ENCODE assay signal across 8 cellular contexts in the genomic region with DNA sequence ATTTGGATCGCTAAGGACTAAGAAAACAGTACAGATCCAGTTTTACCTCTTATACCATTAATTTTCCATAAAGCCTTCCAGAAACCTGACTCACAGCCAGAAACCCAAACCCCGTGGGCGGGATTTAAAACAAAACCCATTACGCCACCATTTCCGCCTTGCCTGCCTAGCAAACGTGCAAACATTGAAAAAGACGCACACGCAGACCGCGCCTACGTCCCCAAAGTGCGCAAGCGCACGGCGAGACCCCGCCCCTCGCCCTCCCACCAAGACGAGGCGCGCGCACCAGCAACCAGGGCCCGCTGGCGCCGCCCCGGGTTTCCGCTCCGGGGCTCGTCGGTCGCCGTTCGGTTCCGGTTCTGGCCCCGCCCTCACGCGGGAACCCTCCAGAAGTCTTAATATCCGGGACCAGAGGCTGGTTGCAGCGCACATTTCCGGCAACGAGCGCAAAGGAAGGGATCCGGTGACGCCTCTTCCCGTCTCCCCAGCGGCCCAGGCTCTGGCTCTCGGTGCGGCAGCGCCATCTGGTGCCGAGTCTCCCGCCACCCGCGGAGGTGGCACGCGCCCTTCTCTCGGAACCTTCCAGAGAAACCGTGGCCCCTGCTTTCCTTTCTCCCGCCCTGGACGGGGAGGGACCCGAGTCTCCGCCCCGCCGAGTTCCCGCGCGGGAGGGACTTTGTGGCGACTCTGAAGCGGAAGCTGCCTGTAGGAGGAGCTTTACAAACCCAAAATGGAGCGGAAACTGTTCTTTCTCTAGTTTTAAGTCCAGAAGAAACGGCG.
DNase-seq lines count a peak whose midpoint lies in the region; ATAC-seq and TF ChIP-seq lines count a peak whose summit lies in the region.

No MANE protein-coding gene starts in this region.

- H3K27me3 ChIP-seq in CD4-positive, alpha-beta T cell (ENCODE audit: control insufficient read depth, insufficient read depth, low read length) = no peaks in the 10 kb centered on the region
- H3K27me3 ChIP-seq in duodenal mucosa (ENCODE audit: control insufficient read depth in 1 of 2, insufficient read depth in 2 of 2, low read length in 2 of 2) = no peaks in the 10 kb centered on the region

- H3K4me3 ChIP-seq in duodenal mucosa (ENCODE audit: low read depth in 1 of 2, low read length in 2 of 2) (peak overlapping the region; percentile 74 to 85), lower leg skin (ENCODE audit: low read depth, poor library complexity, severe bottlenecking) (peak overlapping the region; percentile 26)

- peak in 1 of 2 donors; percentile 49 for TF ChIP-seq POLR2A in lower leg skin (IDR thresholded peaks at IDR 0.05)

- peaks cover 11% of the 10 kb centered on the region for H3K36me3 Mint-ChIP-seq in CD4-positive, alpha-beta T cell (ENCODE audit: low read depth)
- H3K36me3 Mint-ChIP-seq in activated CD4-positive, alpha-beta memory T cell treated with anti-CD3 and anti-CD28 coated beads, Interleukin-2, amount 10 ng/mL, durations not matched to agents 7 days and 5 days (ENCODE audit: low read depth) = no peaks in the 10 kb centered on the region

- H3K4me1 Mint-ChIP-seq in CD4-positive, alpha-beta T cell (ENCODE audit: low read depth) = peaks cover 56% of the 10 kb centered on the region
- H3K4me1 Mint-ChIP-seq in activated CD4-positive, alpha-beta memory T cell treated with anti-CD3 and anti-CD28 coated beads, Interleukin-2, amount 10 ng/mL, durations not matched to agents 7 days and 5 days = peaks cover 33% of the 10 kb centered on the region

- H3K27ac ChIP-seq in CD4-positive, alpha-beta T cell (ENCODE audit: low read depth, low read length) = peak overlapping the region; percentile 98
- peak overlapping the region; percentile 99 for H3K27ac ChIP-seq in duodenal mucosa (ENCODE audit: low read depth, low read length)

- H3K27me3 Mint-ChIP-seq in CD4-positive, alpha-beta T cell = no peaks in the 10 kb centered on the region
- no peaks in the 10 kb centered on the region for H3K27me3 Mint-ChIP-seq in activated CD4-positive, alpha-beta memory T cell treated with anti-CD3 and anti-CD28 coated beads, Interleukin-2, amount 10 ng/mL, durations not matched to agents 7 days and 5 days

- CTCF ChIA-PET in CD4-positive, alpha-beta T cell (lab: Charles Lee) = interaction anchor here (0.6 to 1.9 kb wide), 15 partner anchors 17 to 1501 kb away, joined by 3 to 12 read pairs (median 4); a partner anchor contains a TSS
- CTCF ChIA-PET in activated CD4-positive, alpha-beta memory T cell treated with anti-CD3 and anti-CD28 coated beads, Interleukin-2, amount 10 ng/mL, durations not matched to agents 7 days and 5 days (lab: Charles Lee) = interaction anchor here (0.7 to 3.3 kb wide), 27 partner anchors 13 to 1004 kb away, joined by 3 to 43 read pairs (median 3); a partner anchor contains a TSS

- peak overlapping the region; percentile 99 for H3K4me3 Mint-ChIP-seq in CD4-positive, alpha-beta T cell
- H3K4me3 Mint-ChIP-seq in activated CD4-positive, alpha-beta memory T cell treated with anti-CD3 and anti-CD28 coated beads, Interleukin-2, amount 10 ng/mL, durations not matched to agents 7 days and 5 days = peak overlapping the region; percentile 76

- intact Hi-C loops in CD4-positive, alpha-beta T cell (cut with DNase I, micrococcal nuclease) = loop anchor here (1.0 to 10.0 kb wide), 10 partner anchors 181 to 1402 kb away; a partner anchor contains a TSS
- intact Hi-C loops in lower leg skin (cut with DNase I; ENCODE audit: low total_unique reads) = loop anchor here (5.0 kb wide), 1 partner anchor 955 kb away; a partner anchor contains a TSS

- peaks cover 22 to 30% of the 10 kb centered on the region in 2 donors for H3K4me1 ChIP-seq in duodenal mucosa (ENCODE audit: control insufficient read depth in 1 of 2, insufficient read depth in 2 of 2, low read length in 2 of 2)

- peak overlapping the region; percentile 98 for H3K27ac Mint-ChIP-seq in CD4-positive, alpha-beta T cell
- peak overlapping the region; percentile 99 for H3K27ac Mint-ChIP-seq in activated CD4-positive, alpha-beta memory T cell treated with anti-CD3 and anti-CD28 coated beads, Interleukin-2, amount 10 ng/mL, durations not matched to agents 7 days and 5 days

- no peaks in the 10 kb centered on the region for H3K9me3 Mint-ChIP-seq in CD4-positive, alpha-beta T cell
- H3K9me3 Mint-ChIP-seq in activated CD4-positive, alpha-beta memory T cell treated with anti-CD3 and anti-CD28 coated beads, Interleukin-2, amount 10 ng/mL, durations not matched to agents 7 days and 5 days = peaks cover 5% of the 10 kb centered on the region

- H3K9ac ChIP-seq in duodenal mucosa (ENCODE audit: low read depth in 1 of 2, low read length in 2 of 2) = peak overlapping the region; percentile 91 to 98

- no peaks in the 10 kb centered on the region for H3K9me3 ChIP-seq in CD4-positive, alpha-beta T cell (ENCODE audit: control insufficient read depth, low read length)
- H3K9me3 ChIP-seq in duodenal mucosa (ENCODE audit: control insufficient read depth in 1 of 2, low read length in 2 of 2) = no peaks in the 10 kb centered on the region

- no peaks in the 10 kb centered on the region for H3K36me3 ChIP-seq in duodenal mucosa (ENCODE audit: control insufficient read depth in 1 of 2, insufficient read depth in 2 of 2, low read length in 2 of 2)

- POLR2A ChIA-PET in CD4-positive, alpha-beta T cell (lab: Charles Lee) = interaction anchor here (0.7 to 1.8 kb wide), 20 partner anchors 13 to 1227 kb away, joined by 3 to 27 read pairs (median 6); a partner anchor contains a TSS
- POLR2A ChIA-PET in activated CD4-positive, alpha-beta memory T cell treated with anti-CD3 and anti-CD28 coated beads, Interleukin-2, amount 10 ng/mL, durations not matched to agents 7 days and 5 days (lab: Charles Lee) = interaction anchor here (0.7 to 4.0 kb wide), 18 partner anchors 13 to 1227 kb away, joined by 3 to 48 read pairs (median 6); a partner anchor contains a TSS

- peak; percentile 79 for ATAC-seq in CD4-positive, alpha-beta T cell (ENCODE audit: poor library complexity)
- ATAC-seq in GM19397 (IDR thresholded peaks at IDR 0.05; ENCODE audit: unreplicated experiment) (peak; percentile 92), HG03571 (IDR thresholded peaks at IDR 0.05; ENCODE audit: unreplicated experiment) (peak; percentile 89)

- DNase-seq in CD4-positive, alpha-beta T cell = peak; percentile 95 to 99 (median 98)
- peak; percentile 99 for DNase-seq in NCI-H82 (lab: John Stamatoyannopoulos, UW)
- DNase-seq in activated CD4-positive, alpha-beta memory T cell treated with anti-CD3 and anti-CD28 coated beads, Interleukin-2, amount 10 ng/mL, durations not matched to agents 7 days and 5 days = peak; percentile 99
- DNase-seq in lower leg skin (ENCODE audit: low spot score in 2 of 2) = peak; percentile 98 to 99
- DNase-seq in stimulated activated CD4-positive, alpha-beta T cell treated with anti-CD3 and anti-CD28 coated beads, Interleukin-4, amount 100 ng/mL, for 48 hours (ENCODE audit: low read depth in 2 of 2) = peak; percentile 96

- 0% methylated on average over 41 to 65 of the region's 70 CpGs for WGBS in lower leg skin, 2 donors

- TF ChIP-seq CTCF in CD4-positive, alpha-beta T cell (IDR thresholded peaks at IDR 0.05) = peak; percentile 84
- peak in 1 of 3 donors; percentile 87 for TF ChIP-seq CTCF in lower leg skin (IDR thresholded peaks at IDR 0.05)

Comparison
In these comparisons a context has a peak if more than half of its experiments do, and no peak if none do; other contexts are left out.
1. Peak in every context shown above with its lines: DNase-seq, ATAC-seq, H3K4me3 ChIP-seq and H3K27ac ChIP-seq.